In the genomic region with DNA sequence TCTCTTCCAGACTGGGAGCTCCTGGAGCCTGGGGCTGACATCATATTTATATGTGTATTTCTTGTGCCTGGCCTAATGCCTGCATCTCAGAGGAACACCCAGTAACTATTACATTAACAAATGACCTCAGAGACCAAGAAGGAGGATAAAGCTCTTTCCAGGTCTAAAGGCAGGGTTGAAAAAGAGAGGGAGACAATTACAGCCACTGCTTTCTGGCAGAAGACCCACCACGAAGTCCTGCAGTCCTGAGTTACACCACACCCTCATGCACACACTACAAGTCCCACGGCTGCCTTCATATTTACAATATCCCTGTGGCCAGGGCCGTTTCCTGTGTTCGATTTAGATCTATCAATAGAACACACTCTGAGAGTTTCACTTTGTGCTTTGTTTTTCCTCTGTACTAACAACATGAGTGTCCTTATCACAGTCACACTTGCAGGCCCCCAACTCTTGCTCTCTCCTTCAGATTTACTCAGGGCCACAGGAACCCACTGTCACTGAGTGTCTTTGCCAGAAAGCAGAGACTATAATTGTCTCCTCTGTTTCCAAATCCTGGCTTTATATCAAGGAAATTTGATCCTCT, we compare ENCODE assay signal across 8 cellular contexts.
DNase-seq lines count a peak whose midpoint lies in the region; ATAC-seq and TF ChIP-seq lines count a peak whose summit lies in the region.

No MANE protein-coding gene starts in this region.

- H3K27ac Mint-ChIP-seq in chondrocyte (ENCODE audit: unreplicated experiment): no peak overlapping the region

- peaks cover 2% of the 10 kb centered on the region for H3K36me3 Mint-ChIP-seq in chondrocyte (ENCODE audit: low read depth)

- H3K36me3 ChIP-seq in left lung: no peaks in the 10 kb centered on the region

- no peak overlapping the region for H3K4me3 ChIP-seq in left lung

- no peaks in the 10 kb centered on the region for H3K27me3 ChIP-seq in left lung

- ATAC-seq in GM19351 (IDR thresholded peaks at IDR 0.05; ENCODE audit: unreplicated experiment): peak; percentile 98
- peak; percentile 69 for ATAC-seq in HG03469 (IDR thresholded peaks at IDR 0.05; ENCODE audit: unreplicated experiment)
- ATAC-seq in left lung: peak; percentile 33
- ATAC-seq in GM19397 (IDR thresholded peaks at IDR 0.05; ENCODE audit: unreplicated experiment): no peak

- no peak overlapping the region for H3K4me3 Mint-ChIP-seq in chondrocyte (ENCODE audit: unreplicated experiment)

- H3K4me1 ChIP-seq in left lung: no peaks in the 10 kb centered on the region

- H3K27me3 Mint-ChIP-seq in chondrocyte (ENCODE audit: low read depth): peaks cover 3% of the 10 kb centered on the region

- peaks cover 16% of the 10 kb centered on the region for H3K9me3 Mint-ChIP-seq in chondrocyte (ENCODE audit: low read depth)

- H3K4me1 Mint-ChIP-seq in chondrocyte (ENCODE audit: low read depth): peaks cover 11% of the 10 kb centered on the region

- intact Hi-C loops in left lung (cut with DNase I): no loop called here

- H3K27ac ChIP-seq in VCaP (peak overlapping the region; percentile 78), left lung (peak overlapping the region in 1 of 2 donors; percentile 30)

- DNase-seq in CMK (ENCODE audit: low read depth) (peak; percentile 21), left lung (no peak), chondrocyte (ENCODE audit: low spot score) (no peak), EL (no peak)

- H3K9me3 ChIP-seq in left lung: no peaks in the 10 kb centered on the region

- TF ChIP-seq CTCF in VCaP (conservative IDR thresholded peaks at IDR 0.05) (no peak), left lung (IDR thresholded peaks at IDR 0.05) (no peak), chondrocyte (IDR thresholded peaks at IDR 0.05) (no peak)
